Comparison of ENCODE assay signal across 8 cellular contexts in the genomic region with DNA sequence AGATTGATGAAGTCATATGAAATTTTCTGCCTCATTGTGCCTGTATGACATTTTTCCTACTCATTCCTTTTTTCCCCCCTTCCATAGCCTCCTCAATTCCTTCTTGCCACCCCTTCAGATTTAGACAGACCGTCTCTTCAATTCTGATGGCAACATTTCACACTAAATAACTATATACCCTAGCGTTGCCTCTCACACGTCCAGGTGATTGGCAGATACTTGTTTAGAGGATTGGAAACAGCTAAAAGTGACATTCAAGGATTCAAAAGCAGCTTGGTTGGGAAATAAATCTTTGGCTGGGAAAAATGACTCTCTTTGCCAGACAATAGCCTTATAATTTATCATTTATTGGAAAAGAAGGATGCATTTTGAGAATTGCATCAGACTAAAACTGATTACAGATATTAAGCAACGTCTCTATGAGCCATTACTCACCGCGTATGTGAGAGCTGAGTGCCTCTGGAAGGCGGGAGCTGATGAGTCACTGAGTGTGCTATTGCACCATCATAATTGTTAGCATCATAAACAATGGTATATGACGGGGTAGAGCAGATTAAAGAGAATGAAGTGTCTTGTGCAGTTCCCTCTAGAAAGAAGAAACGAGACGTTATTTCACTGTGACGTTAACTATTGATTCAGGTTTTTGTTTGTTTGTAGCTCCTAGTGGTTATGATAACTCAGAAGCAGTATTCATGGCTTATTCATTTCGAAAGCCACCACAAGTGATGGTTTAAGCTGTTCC.
DNase-seq lines count a peak whose midpoint lies in the region; ATAC-seq and TF ChIP-seq lines count a peak whose summit lies in the region.

No MANE protein-coding gene starts in this region.

- no peak for ATAC-seq in GM18907 (IDR thresholded peaks at IDR 0.05; ENCODE audit: unreplicated experiment)

- no peak for TF ChIP-seq CTCF in AG09319 (IDR thresholded peaks at IDR 0.05; ENCODE audit: low read depth, low read length)

- DNase-seq in AG09319 (ENCODE audit: extremely low read depth, low read depth) (peak; percentile 95), HK-2 (ENCODE audit: unreplicated experiment) (peak; percentile 2), SW 1271 (lab: John Stamatoyannopoulos, UW) (peak; percentile 8 to 71), kidney tubule cell (ENCODE audit: low spot score) (peak; percentile 39), cerebellar cortex (ENCODE audit: low spot score) (no peak), NK-92 (lab: John Stamatoyannopoulos, UW; ENCODE audit: unreplicated experiment) (no peak)
- DNase-seq in effector CD4-positive, alpha-beta T cell, result no peak

Comparison
In these comparisons a context has a peak if more than half of its experiments do, and no peak if none do; other contexts are left out.
1. DNase-seq: peak in AG09319 (single experiment), HK-2 (single experiment), SW 1271 (2 of 2) and kidney tubule cell (single experiment); none in cerebellar cortex (single experiment), effector CD4-positive, alpha-beta T cell (single experiment) and NK-92 (single experiment).